8 cellular contexts compared by ENCODE assay signal in genomic region chr20:49699200-49699992, GRCh38. TPM values are rescaled to one million over a fixed set of nuclear protein-coding genes. Genes with fewer than 3 reads are reported as not detected.
DNase-seq lines count a peak whose midpoint lies in the region; ATAC-seq and TF ChIP-seq lines count a peak whose summit lies in the region.

No MANE protein-coding gene starts in this region.

- no peak overlapping the region for H4K91ac ChIP-seq in IMR-90 (ENCODE audit: insufficient read depth, low read depth, low read length)

- dilution Hi-C loops in IMR-90 (cut with HindIII; ENCODE audit: low sequenced_read_pairs, unreplicated experiment), result no loop called here

- H3K27me3 ChIP-seq in IMR-90 (ENCODE audit: control insufficient read depth, insufficient read depth, low read length), result no peaks in the 10 kb centered on the region

- H3K23ac ChIP-seq in IMR-90 (ENCODE audit: low read depth, low read length), result no peak overlapping the region

- no peaks in the 10 kb centered on the region for H3K36me3 ChIP-seq in IMR-90 (ENCODE audit: control insufficient read depth, insufficient read depth, low read length)

- H3K4me1 ChIP-seq in IMR-90 (ENCODE audit: control insufficient read depth, insufficient read depth, low read length), result peaks cover 12% of the 10 kb centered on the region

- no peak overlapping the region for H2BK120ac ChIP-seq in IMR-90 (ENCODE audit: low read depth, low read length)

- H2AK5ac ChIP-seq in IMR-90 (ENCODE audit: low read depth, low read length), result no peak overlapping the region

- no TSS peak for BruUV-seq in IMR-90 (replicated peaks; lab: Mats Ljungman, UMichigan)

- H3K9me1 ChIP-seq in IMR-90 (ENCODE audit: insufficient read depth, low read length), result peaks cover 11% of the 10 kb centered on the region

- H3K14ac ChIP-seq in IMR-90 (replicated peaks; ENCODE audit: low read depth, low read length), result peak overlapping the region; percentile 37; the same call in 1 of the 2 replicates

- TF ChIP-seq RAD21 in IMR-90 (IDR thresholded peaks at IDR 0.05; ENCODE audit: low read length), result no peak

- H3K9me3 Mint-ChIP-seq in stimulated activated naive CD8-positive, alpha-beta T cell treated with anti-CD3 and anti-CD28 coated beads, Interleukin-15, amount 100 ng/mL, for 72 hours, result no peaks in the 10 kb centered on the region

- H2BK5ac ChIP-seq in IMR-90 (ENCODE audit: low read depth, low read length, poor library complexity, severe bottlenecking), result no peak overlapping the region

- H4K8ac ChIP-seq in IMR-90 (ENCODE audit: low read depth in 2 of 2, low read length in 2 of 2), result no peak overlapping the region

- in situ Hi-C loops in IMR-90 (cut with MboI; ENCODE audit: low sequenced_read_pairs), result no loop called here

- peak; percentile 79 for DNase-seq in EH (ENCODE audit: low read depth)
- peak; percentile 67 for DNase-seq in IMR-90
- DNase-seq in cardiac fibroblast (ENCODE audit: low read depth in 2 of 2), result peak; percentile 49 to 79
- peak; percentile 40 to 54 for DNase-seq in stimulated activated naive CD8-positive, alpha-beta T cell treated with anti-CD3 and anti-CD28 coated beads, Interleukin-15, amount 100 ng/mL, for 72 hours
- no peak for DNase-seq in UCSD-AML1 (lab: John Stamatoyannopoulos, UW; ENCODE audit: unreplicated experiment)
- DNase-seq in SK-N-DZ (ENCODE audit: low spot score), result no peak

- no peak overlapping the region for H3K4me2 ChIP-seq in IMR-90 (ENCODE audit: low read depth, low read length)

- no peak overlapping the region for H2BK15ac ChIP-seq in IMR-90 (ENCODE audit: low read depth, low read length)

- H3K27ac Mint-ChIP-seq in stimulated activated naive CD8-positive, alpha-beta T cell treated with anti-CD3 and anti-CD28 coated beads, Interleukin-15, amount 100 ng/mL, for 72 hours, result peak overlapping the region; percentile 79 to 87

- H3K27ac ChIP-seq in IMR-90 (ENCODE audit: insufficient read depth, low read length), result no peak overlapping the region

- no peak overlapping the region for H2BK20ac ChIP-seq in IMR-90 (ENCODE audit: low read depth, low read length)

- H2AK9ac ChIP-seq in IMR-90 (replicated peaks; ENCODE audit: low read depth, low read length, poor library complexity), result no peak overlapping the region

- peaks cover 75% of the 10 kb centered on the region for H4K20me1 ChIP-seq in IMR-90 (ENCODE audit: insufficient read depth, low read length)

- TF ChIP-seq POLR2A in IMR-90 (IDR thresholded peaks at IDR 0.05; ENCODE audit: low read depth, low read length), result no peak

- H3K9ac ChIP-seq in IMR-90 (ENCODE audit: low read depth, low read length), result no peak overlapping the region

- CTCF ChIA-PET in IMR-90 (lab: Yijun Ruan, JAX), result no interaction called here

- no peak for TF ChIP-seq CTCF in IMR-90 (conservative IDR thresholded peaks at IDR 0.05; ENCODE audit: low read depth, low read length)
- no peak for TF ChIP-seq CTCF in cardiac fibroblast (IDR thresholded peaks at IDR 0.05; ENCODE audit: low read depth, low read length)

- intact Hi-C loops in IMR-90 (cut with micrococcal nuclease), result no loop called here

- H2AFZ ChIP-seq in IMR-90 (replicated peaks; ENCODE audit: low read length, poor library complexity), result no peak overlapping the region

- H3K27me3 Mint-ChIP-seq in stimulated activated naive CD8-positive, alpha-beta T cell treated with anti-CD3 and anti-CD28 coated beads, Interleukin-15, amount 100 ng/mL, for 72 hours, result no peaks in the 10 kb centered on the region

- ATAC-seq in GM21447 (IDR thresholded peaks at IDR 0.05; ENCODE audit: unreplicated experiment) (peak; percentile 76), IMR-90 (ENCODE audit: low read depth) (no peak), esophagus mucosa (no peak)
- peak; percentile 98 for ATAC-seq in stimulated activated naive CD8-positive, alpha-beta T cell treated with anti-CD3 and anti-CD28 coated beads, Interleukin-15, amount 100 ng/mL, for 72 hours

- peak overlapping the region; percentile 57 to 78 for H3K4me3 Mint-ChIP-seq in stimulated activated naive CD8-positive, alpha-beta T cell treated with anti-CD3 and anti-CD28 coated beads, Interleukin-15, amount 100 ng/mL, for 72 hours

- POLR2A ChIA-PET in IMR-90 (lab: Charles Lee; ENCODE audit: unreplicated experiment), result interaction anchor here (0.6 kb wide), 1 partner anchor 437 kb away, joined by 17 read pairs; no protein-coding TSS in a partner anchor

- H3K9me3 ChIP-seq in IMR-90 (ENCODE audit: control insufficient read depth, insufficient read depth, low read length), result no peaks in the 10 kb centered on the region

- no CpG with 5 or more reads among the region's 6 CpGs for WGBS in IMR-90 (ENCODE audit: extremely low coverage in 2 of 2, insufficient read length in 1 of 2), 2 experiments

- no peak overlapping the region for H3K56ac ChIP-seq in IMR-90 (ENCODE audit: extremely low read depth, insufficient read depth, low read length)

- no peak overlapping the region for H3K4ac ChIP-seq in IMR-90 (ENCODE audit: low read depth, low read length)

- H3K4me1 Mint-ChIP-seq in stimulated activated naive CD8-positive, alpha-beta T cell treated with anti-CD3 and anti-CD28 coated beads, Interleukin-15, amount 100 ng/mL, for 72 hours, result peaks cover 62% of the 10 kb centered on the region

- H3K79me1 ChIP-seq in IMR-90 (ENCODE audit: low read depth in 1 of 2, low read length in 2 of 2), result peaks cover 30 to 65% of the 10 kb centered on the region in 2 experiments

- H3K4me3 ChIP-seq in IMR-90 (ENCODE audit: insufficient read depth, low read depth, low read length) (no peak overlapping the region), cardiac fibroblast (replicated peaks in 1 of 2; ENCODE audit: low read depth in 2 of 2, low read length in 2 of 2) (no peak overlapping the region)

- no peak overlapping the region for H4K5ac ChIP-seq in IMR-90 (ENCODE audit: low read depth, low read length)

- H3K18ac ChIP-seq in IMR-90 (ENCODE audit: low read depth, low read length), result no peak overlapping the region

TF ChIP-seq in IMR-90, 13 proteins besides CTCF, POLR2A, EP300 and RAD21:
- TF ChIP-seq USF2 (IDR thresholded peaks at IDR 0.05; ENCODE audit: low read depth, low read length) (no peak), ELK1 (IDR thresholded peaks at IDR 0.05; ENCODE audit: borderline replicate concordance, low read depth, low read length) (no peak), RFX5 (IDR thresholded peaks at IDR 0.05; ENCODE audit: low read depth, low read length) (no peak), CHD1 (IDR thresholded peaks at IDR 0.05; ENCODE audit: low read depth, low read length) (no peak), MXI1 (IDR thresholded peaks at IDR 0.05; ENCODE audit: borderline replicate concordance, low read depth, low read length) (no peak), RCOR1 (IDR thresholded peaks at IDR 0.05; ENCODE audit: insufficient replicate concordance, low read length) (no peak), CEBPB (IDR thresholded peaks at IDR 0.05; ENCODE audit: low read depth, low read length) (no peak)

RNA-seq across cellular contexts. Expression of gene B4GALT5, which starts 14.3 kb away (rescaled TPM):
- 11.3 and 13.9 TPM in 2 replicates for total RNA-seq in IMR-90 (2012; rRNA removed)
- 18.4 and 20.4 TPM in 2 replicates for polyA plus RNA-seq in IMR-90 (2012; rRNA removed)
- polyA plus RNA-seq in IMR-90 (2012; cell fraction: cytosol; rRNA removed), result 9.7 and 11.1 TPM in 2 replicates
- 6.4 and 14.9 TPM in 2 replicates for polyA plus RNA-seq in IMR-90 (2012; cell fraction: nucleus; rRNA removed; ENCODE audit: low replicate concordance)
- total RNA-seq in esophagus mucosa, result 31.3 TPM
- 47.7 and 55.0 TPM in 2 replicates for polyA plus RNA-seq in SK-N-DZ (2014; cell fraction: cytosol; rRNA removed)
- 15.2 and 18.9 TPM in 2 replicates for polyA plus RNA-seq in SK-N-DZ (2014; cell fraction: nucleus; rRNA removed)

Comparison
In these comparisons a context has a peak if more than half of its experiments do, and no peak if none do; other contexts are left out.
1. DNase-seq: peak in EH (single experiment), IMR-90 (single experiment), cardiac fibroblast (2 of 2) and stimulated activated naive CD8-positive, alpha-beta T cell treated with anti-CD3 and anti-CD28 coated beads, Interleukin-15, amount 100 ng/mL, for 72 hours (2 of 2); none in UCSD-AML1 (single experiment) and SK-N-DZ (single experiment).
2. ATAC-seq: peak in GM21447 (single experiment) and stimulated activated naive CD8-positive, alpha-beta T cell treated with anti-CD3 and anti-CD28 coated beads, Interleukin-15, amount 100 ng/mL, for 72 hours (single experiment); none in IMR-90 (single experiment) and esophagus mucosa (single experiment).